In the genomic region with DNA sequence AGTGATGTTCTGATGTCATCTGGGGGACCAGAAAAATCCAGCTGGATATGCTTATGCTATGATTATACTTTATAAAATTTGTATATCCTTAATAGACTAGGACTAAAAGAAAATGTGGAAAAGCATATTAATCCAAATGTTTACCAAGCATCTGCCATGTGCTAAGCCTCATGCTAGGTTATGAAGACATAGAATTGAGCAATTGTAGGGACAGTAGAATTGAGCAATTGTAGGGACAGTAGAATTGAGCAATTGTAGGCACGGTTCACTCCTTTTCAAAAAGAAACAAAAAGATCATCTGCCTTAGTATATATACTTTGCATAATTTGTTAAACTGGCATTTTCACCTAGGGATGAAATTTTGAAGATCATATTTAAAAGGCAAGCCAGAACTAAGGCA, we compare ENCODE assay signal across 1 cellular context.
TF ChIP-seq lines count a peak whose summit lies in the region.

No MANE protein-coding gene starts in this region.

TF ChIP-seq in HepG2, 621 proteins besides CTCF, POLR2A, EP300 and RAD21 (continued from another document and continues in another):
- TF ChIP-seq ZNF232 (CRISPR knock-in tag; IDR thresholded peaks at IDR 0.05; ENCODE audit: borderline replicate concordance), result no peak
- TF ChIP-seq, protein P1, sequence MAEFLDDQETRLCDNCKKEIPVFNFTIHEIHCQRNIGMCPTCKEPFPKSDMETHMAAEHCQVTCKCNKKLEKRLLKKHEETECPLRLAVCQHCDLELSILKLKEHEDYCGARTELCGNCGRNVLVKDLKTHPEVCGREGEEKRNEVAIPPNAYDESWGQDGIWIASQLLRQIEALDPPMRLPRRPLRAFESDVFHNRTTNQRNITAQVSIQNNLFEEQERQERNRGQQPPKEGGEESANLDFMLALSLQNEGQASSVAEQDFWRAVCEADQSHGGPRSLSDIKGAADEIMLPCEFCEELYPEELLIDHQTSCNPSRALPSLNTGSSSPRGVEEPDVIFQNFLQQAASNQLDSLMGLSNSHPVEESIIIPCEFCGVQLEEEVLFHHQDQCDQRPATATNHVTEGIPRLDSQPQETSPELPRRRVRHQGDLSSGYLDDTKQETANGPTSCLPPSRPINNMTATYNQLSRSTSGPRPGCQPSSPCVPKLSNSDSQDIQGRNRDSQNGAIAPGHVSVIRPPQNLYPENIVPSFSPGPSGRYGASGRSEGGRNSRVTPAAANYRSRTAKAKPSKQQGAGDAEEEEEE (CRISPR knock-in tag; IDR thresholded peaks at IDR 0.05; ENCODE audit: borderline replicate concordance), result no peak
- TF ChIP-seq, protein P2, sequence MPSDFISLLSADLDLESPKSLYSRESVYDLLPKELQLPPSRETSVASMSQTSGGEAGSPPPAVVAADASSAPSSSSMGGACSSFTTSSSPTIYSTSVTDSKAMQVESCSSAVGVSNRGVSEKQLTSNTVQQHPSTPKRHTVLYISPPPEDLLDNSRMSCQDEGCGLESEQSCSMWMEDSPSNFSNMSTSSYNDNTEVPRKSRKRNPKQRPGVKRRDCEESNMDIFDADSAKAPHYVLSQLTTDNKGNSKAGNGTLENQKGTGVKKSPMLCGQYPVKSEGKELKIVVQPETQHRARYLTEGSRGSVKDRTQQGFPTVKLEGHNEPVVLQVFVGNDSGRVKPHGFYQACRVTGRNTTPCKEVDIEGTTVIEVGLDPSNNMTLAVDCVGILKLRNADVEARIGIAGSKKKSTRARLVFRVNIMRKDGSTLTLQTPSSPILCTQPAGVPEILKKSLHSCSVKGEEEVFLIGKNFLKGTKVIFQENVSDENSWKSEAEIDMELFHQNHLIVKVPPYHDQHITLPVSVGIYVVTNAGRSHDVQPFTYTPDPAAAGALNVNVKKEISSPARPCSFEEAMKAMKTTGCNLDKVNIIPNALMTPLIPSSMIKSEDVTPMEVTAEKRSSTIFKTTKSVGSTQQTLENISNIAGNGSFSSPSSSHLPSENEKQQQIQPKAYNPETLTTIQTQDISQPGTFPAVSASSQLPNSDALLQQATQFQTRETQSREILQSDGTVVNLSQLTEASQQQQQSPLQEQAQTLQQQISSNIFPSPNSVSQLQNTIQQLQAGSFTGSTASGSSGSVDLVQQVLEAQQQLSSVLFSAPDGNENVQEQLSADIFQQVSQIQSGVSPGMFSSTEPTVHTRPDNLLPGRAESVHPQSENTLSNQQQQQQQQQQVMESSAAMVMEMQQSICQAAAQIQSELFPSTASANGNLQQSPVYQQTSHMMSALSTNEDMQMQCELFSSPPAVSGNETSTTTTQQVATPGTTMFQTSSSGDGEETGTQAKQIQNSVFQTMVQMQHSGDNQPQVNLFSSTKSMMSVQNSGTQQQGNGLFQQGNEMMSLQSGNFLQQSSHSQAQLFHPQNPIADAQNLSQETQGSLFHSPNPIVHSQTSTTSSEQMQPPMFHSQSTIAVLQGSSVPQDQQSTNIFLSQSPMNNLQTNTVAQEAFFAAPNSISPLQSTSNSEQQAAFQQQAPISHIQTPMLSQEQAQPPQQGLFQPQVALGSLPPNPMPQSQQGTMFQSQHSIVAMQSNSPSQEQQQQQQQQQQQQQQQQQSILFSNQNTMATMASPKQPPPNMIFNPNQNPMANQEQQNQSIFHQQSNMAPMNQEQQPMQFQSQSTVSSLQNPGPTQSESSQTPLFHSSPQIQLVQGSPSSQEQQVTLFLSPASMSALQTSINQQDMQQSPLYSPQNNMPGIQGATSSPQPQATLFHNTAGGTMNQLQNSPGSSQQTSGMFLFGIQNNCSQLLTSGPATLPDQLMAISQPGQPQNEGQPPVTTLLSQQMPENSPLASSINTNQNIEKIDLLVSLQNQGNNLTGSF (CRISPR knock-in tag; IDR thresholded peaks at IDR 0.05), result no peak
- TF ChIP-seq, protein P3, sequence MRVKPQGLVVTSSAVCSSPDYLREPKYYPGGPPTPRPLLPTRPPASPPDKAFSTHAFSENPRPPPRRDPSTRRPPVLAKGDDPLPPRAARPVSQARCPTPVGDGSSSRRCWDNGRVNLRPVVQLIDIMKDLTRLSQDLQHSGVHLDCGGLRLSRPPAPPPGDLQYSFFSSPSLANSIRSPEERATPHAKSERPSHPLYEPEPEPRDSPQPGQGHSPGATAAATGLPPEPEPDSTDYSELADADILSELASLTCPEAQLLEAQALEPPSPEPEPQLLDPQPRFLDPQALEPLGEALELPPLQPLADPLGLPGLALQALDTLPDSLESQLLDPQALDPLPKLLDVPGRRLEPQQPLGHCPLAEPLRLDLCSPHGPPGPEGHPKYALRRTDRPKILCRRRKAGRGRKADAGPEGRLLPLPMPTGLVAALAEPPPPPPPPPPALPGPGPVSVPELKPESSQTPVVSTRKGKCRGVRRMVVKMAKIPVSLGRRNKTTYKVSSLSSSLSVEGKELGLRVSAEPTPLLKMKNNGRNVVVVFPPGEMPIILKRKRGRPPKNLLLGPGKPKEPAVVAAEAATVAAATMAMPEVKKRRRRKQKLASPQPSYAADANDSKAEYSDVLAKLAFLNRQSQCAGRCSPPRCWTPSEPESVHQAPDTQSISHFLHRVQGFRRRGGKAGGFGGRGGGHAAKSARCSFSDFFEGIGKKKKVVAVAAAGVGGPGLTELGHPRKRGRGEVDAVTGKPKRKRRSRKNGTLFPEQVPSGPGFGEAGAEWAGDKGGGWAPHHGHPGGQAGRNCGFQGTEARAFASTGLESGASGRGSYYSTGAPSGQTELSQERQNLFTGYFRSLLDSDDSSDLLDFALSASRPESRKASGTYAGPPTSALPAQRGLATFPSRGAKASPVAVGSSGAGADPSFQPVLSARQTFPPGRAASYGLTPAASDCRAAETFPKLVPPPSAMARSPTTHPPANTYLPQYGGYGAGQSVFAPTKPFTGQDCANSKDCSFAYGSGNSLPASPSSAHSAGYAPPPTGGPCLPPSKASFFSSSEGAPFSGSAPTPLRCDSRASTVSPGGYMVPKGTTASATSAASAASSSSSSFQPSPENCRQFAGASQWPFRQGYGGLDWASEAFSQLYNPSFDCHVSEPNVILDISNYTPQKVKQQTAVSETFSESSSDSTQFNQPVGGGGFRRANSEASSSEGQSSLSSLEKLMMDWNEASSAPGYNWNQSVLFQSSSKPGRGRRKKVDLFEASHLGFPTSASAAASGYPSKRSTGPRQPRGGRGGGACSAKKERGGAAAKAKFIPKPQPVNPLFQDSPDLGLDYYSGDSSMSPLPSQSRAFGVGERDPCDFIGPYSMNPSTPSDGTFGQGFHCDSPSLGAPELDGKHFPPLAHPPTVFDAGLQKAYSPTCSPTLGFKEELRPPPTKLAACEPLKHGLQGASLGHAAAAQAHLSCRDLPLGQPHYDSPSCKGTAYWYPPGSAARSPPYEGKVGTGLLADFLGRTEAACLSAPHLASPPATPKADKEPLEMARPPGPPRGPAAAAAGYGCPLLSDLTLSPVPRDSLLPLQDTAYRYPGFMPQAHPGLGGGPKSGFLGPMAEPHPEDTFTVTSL (CRISPR knock-in tag; IDR thresholded peaks at IDR 0.05; ENCODE audit: borderline replicate concordance), result peak; percentile 57; the same call in 1 of the 2 replicates
- TF ChIP-seq KAT2B (IDR thresholded peaks at IDR 0.05; ENCODE audit: borderline replicate concordance, low read depth, low read length), result no peak
- TF ChIP-seq, protein P4, sequence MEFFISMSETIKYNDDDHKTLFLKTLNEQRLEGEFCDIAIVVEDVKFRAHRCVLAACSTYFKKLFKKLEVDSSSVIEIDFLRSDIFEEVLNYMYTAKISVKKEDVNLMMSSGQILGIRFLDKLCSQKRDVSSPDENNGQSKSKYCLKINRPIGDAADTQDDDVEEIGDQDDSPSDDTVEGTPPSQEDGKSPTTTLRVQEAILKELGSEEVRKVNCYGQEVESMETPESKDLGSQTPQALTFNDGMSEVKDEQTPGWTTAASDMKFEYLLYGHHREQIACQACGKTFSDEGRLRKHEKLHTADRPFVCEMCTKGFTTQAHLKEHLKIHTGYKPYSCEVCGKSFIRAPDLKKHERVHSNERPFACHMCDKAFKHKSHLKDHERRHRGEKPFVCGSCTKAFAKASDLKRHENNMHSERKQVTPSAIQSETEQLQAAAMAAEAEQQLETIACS (CRISPR knock-in tag; IDR thresholded peaks at IDR 0.05), result no peak
- TF ChIP-seq REXO4 (CRISPR knock-in tag; IDR thresholded peaks at IDR 0.05; ENCODE audit: borderline replicate concordance), result no peak
- TF ChIP-seq, protein P5, sequence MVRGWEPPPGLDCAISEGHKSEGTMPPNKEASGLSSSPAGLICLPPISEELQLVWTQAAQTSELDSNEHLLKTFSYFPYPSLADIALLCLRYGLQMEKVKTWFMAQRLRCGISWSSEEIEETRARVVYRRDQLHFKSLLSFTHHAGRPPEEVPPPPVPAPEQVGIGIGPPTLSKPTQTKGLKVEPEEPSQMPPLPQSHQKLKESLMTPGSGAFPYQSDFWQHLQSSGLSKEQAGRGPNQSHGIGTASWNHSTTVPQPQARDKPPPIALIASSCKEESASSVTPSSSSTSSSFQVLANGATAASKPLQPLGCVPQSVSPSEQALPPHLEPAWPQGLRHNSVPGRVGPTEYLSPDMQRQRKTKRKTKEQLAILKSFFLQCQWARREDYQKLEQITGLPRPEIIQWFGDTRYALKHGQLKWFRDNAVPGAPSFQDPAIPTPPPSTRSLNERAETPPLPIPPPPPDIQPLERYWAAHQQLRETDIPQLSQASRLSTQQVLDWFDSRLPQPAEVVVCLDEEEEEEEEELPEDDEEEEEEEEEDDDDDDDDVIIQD (CRISPR knock-in tag; IDR thresholded peaks at IDR 0.05; ENCODE audit: low read depth), result peak; percentile 30; the same call in 1 of the 2 replicates
- TF ChIP-seq, protein P6, sequence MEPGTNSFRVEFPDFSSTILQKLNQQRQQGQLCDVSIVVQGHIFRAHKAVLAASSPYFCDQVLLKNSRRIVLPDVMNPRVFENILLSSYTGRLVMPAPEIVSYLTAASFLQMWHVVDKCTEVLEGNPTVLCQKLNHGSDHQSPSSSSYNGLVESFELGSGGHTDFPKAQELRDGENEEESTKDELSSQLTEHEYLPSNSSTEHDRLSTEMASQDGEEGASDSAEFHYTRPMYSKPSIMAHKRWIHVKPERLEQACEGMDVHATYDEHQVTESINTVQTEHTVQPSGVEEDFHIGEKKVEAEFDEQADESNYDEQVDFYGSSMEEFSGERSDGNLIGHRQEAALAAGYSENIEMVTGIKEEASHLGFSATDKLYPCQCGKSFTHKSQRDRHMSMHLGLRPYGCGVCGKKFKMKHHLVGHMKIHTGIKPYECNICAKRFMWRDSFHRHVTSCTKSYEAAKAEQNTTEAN (CRISPR knock-in tag; conservative IDR thresholded peaks at IDR 0.05), result no peak
- TF ChIP-seq, protein P7, sequence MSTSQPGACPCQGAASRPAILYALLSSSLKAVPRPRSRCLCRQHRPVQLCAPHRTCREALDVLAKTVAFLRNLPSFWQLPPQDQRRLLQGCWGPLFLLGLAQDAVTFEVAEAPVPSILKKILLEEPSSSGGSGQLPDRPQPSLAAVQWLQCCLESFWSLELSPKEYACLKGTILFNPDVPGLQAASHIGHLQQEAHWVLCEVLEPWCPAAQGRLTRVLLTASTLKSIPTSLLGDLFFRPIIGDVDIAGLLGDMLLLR (CRISPR knock-in tag; IDR thresholded peaks at IDR 0.05), result no peak
- no peak for TF ChIP-seq ETV6 (CRISPR knock-in tag; conservative IDR thresholded peaks at IDR 0.05)
- TF ChIP-seq, protein P8, sequence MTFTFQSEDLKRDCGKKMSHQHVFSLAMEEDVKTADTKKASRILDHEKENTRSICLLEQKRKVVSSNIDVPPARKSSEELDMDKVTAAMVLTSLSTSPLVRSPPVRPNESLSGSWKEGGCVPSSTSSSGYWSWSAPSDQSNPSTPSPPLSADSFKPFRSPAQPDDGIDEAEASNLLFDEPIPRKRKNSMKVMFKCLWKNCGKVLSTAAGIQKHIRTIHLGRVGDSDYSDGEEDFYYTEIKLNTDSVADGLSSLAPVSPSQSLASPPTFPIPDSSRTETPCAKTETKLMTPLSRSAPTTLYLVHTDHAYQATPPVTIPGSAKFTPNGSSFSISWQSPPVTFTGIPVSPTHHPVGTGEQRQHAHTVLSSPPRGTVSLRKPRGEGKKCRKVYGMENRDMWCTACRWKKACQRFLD (CRISPR knock-in tag; IDR thresholded peaks at IDR 0.05; ENCODE audit: borderline replicate concordance), result no peak
- TF ChIP-seq, protein P9, sequence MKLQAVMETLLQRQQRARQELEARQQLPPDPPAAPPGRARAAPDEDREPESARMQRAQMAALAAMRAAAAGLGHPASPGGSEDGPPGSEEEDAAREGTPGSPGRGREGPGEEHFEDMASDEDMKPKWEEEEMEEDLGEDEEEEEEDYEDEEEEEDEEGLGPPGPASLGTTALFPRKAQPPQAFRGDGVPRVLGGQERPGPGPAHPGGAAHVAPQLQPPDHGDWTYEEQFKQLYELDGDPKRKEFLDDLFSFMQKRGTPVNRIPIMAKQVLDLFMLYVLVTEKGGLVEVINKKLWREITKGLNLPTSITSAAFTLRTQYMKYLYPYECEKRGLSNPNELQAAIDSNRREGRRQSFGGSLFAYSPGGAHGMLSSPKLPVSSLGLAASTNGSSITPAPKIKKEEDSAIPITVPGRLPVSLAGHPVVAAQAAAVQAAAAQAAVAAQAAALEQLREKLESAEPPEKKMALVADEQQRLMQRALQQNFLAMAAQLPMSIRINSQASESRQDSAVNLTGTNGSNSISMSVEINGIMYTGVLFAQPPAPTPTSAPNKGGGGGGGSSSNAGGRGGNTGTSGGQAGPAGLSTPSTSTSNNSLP (IDR thresholded peaks at IDR 0.05; ENCODE audit: low read depth, low read length), result 0 out of 2 replicates have a peak, but pooled peaks have one; percentile 21
- TF ChIP-seq HIVEP1 (CRISPR knock-in tag; IDR thresholded peaks at IDR 0.05), result no peak
- TF ChIP-seq, protein P10, sequence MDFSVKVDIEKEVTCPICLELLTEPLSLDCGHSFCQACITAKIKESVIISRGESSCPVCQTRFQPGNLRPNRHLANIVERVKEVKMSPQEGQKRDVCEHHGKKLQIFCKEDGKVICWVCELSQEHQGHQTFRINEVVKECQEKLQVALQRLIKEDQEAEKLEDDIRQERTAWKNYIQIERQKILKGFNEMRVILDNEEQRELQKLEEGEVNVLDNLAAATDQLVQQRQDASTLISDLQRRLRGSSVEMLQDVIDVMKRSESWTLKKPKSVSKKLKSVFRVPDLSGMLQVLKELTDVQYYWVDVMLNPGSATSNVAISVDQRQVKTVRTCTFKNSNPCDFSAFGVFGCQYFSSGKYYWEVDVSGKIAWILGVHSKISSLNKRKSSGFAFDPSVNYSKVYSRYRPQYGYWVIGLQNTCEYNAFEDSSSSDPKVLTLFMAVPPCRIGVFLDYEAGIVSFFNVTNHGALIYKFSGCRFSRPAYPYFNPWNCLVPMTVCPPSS (IDR thresholded peaks at IDR 0.05), result no peak
- TF ChIP-seq ZNF709 (CRISPR knock-in tag; IDR thresholded peaks at IDR 0.05), result no peak
- no peak for TF ChIP-seq ZNF34 (CRISPR knock-in tag; IDR thresholded peaks at IDR 0.05; ENCODE audit: borderline replicate concordance)
